Comparison of ENCODE assay signal across 8 cellular contexts in the genomic region with DNA sequence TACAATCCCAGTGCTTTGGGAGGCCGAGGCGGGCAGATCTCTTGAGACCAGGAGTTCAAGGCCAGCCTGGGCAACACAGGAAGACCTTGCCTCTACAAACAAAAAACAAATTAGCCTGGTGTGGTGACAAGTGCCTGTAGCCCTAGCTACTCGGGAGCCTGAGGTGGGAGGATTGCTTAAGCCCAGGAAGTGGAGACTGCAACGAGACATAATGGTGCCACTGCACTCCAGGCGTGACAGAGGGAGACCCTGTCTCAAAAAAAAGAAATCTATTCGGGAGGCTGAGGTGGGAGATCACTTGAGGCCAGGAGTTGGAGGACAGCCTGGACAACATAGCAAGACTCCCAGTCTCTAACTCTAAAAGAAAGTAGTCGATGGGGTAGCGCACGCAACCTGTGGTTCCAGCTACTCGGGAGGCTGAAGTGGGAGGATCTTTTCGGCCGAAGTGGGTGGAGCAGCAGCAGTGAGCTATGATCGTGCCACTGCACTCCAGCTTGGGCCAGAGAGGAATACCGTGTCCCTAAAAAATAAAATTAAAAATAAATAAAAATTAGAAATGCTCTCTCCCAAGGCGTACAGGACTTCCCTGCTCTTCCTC. TPM values are rescaled to one million over a fixed set of nuclear protein-coding genes. Genes with fewer than 3 reads are reported as not detected.
DNase-seq lines count a peak whose midpoint lies in the region; ATAC-seq and TF ChIP-seq lines count a peak whose summit lies in the region.

No MANE protein-coding gene starts in this region.

- intact Hi-C loops in upper lobe of right lung (cut with DNase I) = no loop called here

- H3K4me1 Mint-ChIP-seq in natural killer cell treated with Interleukin-12 subunit alpha and Interleukin-12 subunit beta and Interleukin-15 and Interleukin-18, amount 100 ng/mL, for 72 hours (ENCODE audit: low read depth in 2 of 2) = peaks cover 8 to 11% of the 10 kb centered on the region in 2 donors

- no peaks in the 10 kb centered on the region for H3K9me2 ChIP-seq in SU-DHL-6 (replicated peaks; ENCODE audit: insufficient read depth, low read length)

- H3K4me3 ChIP-seq in SU-DHL-6 (ENCODE audit: insufficient read depth, low read length, poor library complexity, severe bottlenecking) (peak overlapping the region; percentile 48), upper lobe of right lung (peak overlapping the region; percentile 85)

- TF ChIP-seq CTCF in SU-DHL-6 (IDR thresholded peaks at IDR 0.05; ENCODE audit: insufficient read depth, low read length, poor library complexity, severe bottlenecking) (no peak), upper lobe of right lung (IDR thresholded peaks at IDR 0.05) (no peak)

- H3K36me3 Mint-ChIP-seq in natural killer cell treated with Interleukin-12 subunit alpha and Interleukin-12 subunit beta and Interleukin-15 and Interleukin-18, amount 100 ng/mL, for 72 hours = no peaks in the 10 kb centered on the region

- H3K4me2 ChIP-seq in SU-DHL-6 (ENCODE audit: low read depth, low read length, poor library complexity, severe bottlenecking) = peak overlapping the region; percentile 67

- H3K27ac ChIP-seq in SU-DHL-6 (ENCODE audit: low read depth, low read length) (no peak overlapping the region), epithelial cell of prostate (peak overlapping the region; percentile 13), upper lobe of right lung (peak overlapping the region; percentile 89)

- peak overlapping the region; percentile 60; the same call in 1 of the 2 replicates for H3K9ac ChIP-seq in SU-DHL-6 (ENCODE audit: low read length)

- H3K27ac Mint-ChIP-seq in natural killer cell treated with Interleukin-12 subunit alpha and Interleukin-12 subunit beta and Interleukin-15 and Interleukin-18, amount 100 ng/mL, for 72 hours = peak overlapping the region; percentile 48 to 81

- H3K27me3 ChIP-seq in SU-DHL-6 (ENCODE audit: low read length) = no peaks in the 10 kb centered on the region
- no peaks in the 10 kb centered on the region for H3K27me3 ChIP-seq in upper lobe of right lung

- no peaks in the 10 kb centered on the region for H3K9me3 Mint-ChIP-seq in natural killer cell treated with Interleukin-12 subunit alpha and Interleukin-12 subunit beta and Interleukin-15 and Interleukin-18, amount 100 ng/mL, for 72 hours

- no peaks in the 10 kb centered on the region for H3F3A ChIP-seq in SU-DHL-6 (ENCODE audit: insufficient read depth)

- H3K27me3 Mint-ChIP-seq in natural killer cell treated with Interleukin-12 subunit alpha and Interleukin-12 subunit beta and Interleukin-15 and Interleukin-18, amount 100 ng/mL, for 72 hours = peaks cover 7 to 9% of the 10 kb centered on the region in 2 donors

- H3K36me3 ChIP-seq in SU-DHL-6 (ENCODE audit: low read length) (no peaks in the 10 kb centered on the region), upper lobe of right lung (peaks cover 4% of the 10 kb centered on the region)

- H2AFZ ChIP-seq in SU-DHL-6 (ENCODE audit: low read depth, low read length, severe bottlenecking) = peak overlapping the region; percentile 97

- H4K20me1 ChIP-seq in SU-DHL-6 (ENCODE audit: low read depth, low read length) = no peaks in the 10 kb centered on the region

- H3K4me3 Mint-ChIP-seq in natural killer cell treated with Interleukin-12 subunit alpha and Interleukin-12 subunit beta and Interleukin-15 and Interleukin-18, amount 100 ng/mL, for 72 hours = peak overlapping the region; percentile 86

- H3K9me3 ChIP-seq in SU-DHL-6 (ENCODE audit: insufficient read depth, low read length) (no peaks in the 10 kb centered on the region), upper lobe of right lung (no peaks in the 10 kb centered on the region)

- DNase-seq in NOMO-1 (lab: John Stamatoyannopoulos, UW; ENCODE audit: unreplicated experiment in 2 of 2) (peak; percentile 68 to 71), NOMO-1 treated with dmso at 0.1 percent for 144 hours (lab: John Stamatoyannopoulos, UW; ENCODE audit: unreplicated experiment) (no peak), epithelial cell of prostate (ENCODE audit: low read depth, low spot score) (no peak), upper lobe of right lung (peak; percentile 67), NCI-H2107 (lab: John Stamatoyannopoulos, UW) (no peak)
- DNase-seq in natural killer cell treated with Interleukin-12 subunit alpha and Interleukin-12 subunit beta and Interleukin-15 and Interleukin-18, amount 100 ng/mL, for 72 hours (ENCODE audit: low spot score) = no peak

- no peaks in the 10 kb centered on the region for H3K79me2 ChIP-seq in SU-DHL-6 (ENCODE audit: insufficient read depth, low read length)

- H3K4me1 ChIP-seq in upper lobe of right lung = peaks cover 4% of the 10 kb centered on the region

- ATAC-seq in HG03378 (IDR thresholded peaks at IDR 0.05; ENCODE audit: unreplicated experiment) (peak; percentile 5), upper lobe of right lung (peak; percentile 74)
- ATAC-seq in natural killer cell treated with Interleukin-12 subunit alpha and Interleukin-12 subunit beta and Interleukin-15 and Interleukin-18, amount 100 ng/mL, for 72 hours = peak; percentile 22 to 29

RNA-seq across cellular contexts. Expression of a gene that starts 0.8 kb away (rescaled TPM):
- total RNA-seq in natural killer cell treated with Interleukin-12 subunit alpha and Interleukin-12 subunit beta and Interleukin-15 and Interleukin-18, amount 100 ng/mL, for 72 hours = 1 to 10 TPM; 1.6 to 1.7 TPM
- 4.5 TPM for total RNA-seq in upper lobe of right lung

RNA-seq across cellular contexts. Expression of a gene that starts 48.9 kb away (rescaled TPM):
- total RNA-seq in natural killer cell treated with Interleukin-12 subunit alpha and Interleukin-12 subunit beta and Interleukin-15 and Interleukin-18, amount 100 ng/mL, for 72 hours = 10 to 100 TPM; 29.1 to 36.7 TPM
- total RNA-seq in upper lobe of right lung = 36.5 TPM

Comparison
In these comparisons a context has a peak if more than half of its experiments do, and no peak if none do; other contexts are left out.
1. DNase-seq: peak in NOMO-1 (2 of 2) and upper lobe of right lung (single experiment); none in NOMO-1 treated with dmso at 0.1 percent for 144 hours (single experiment), epithelial cell of prostate (single experiment), natural killer cell treated with Interleukin-12 subunit alpha and Interleukin-12 subunit beta and Interleukin-15 and Interleukin-18, amount 100 ng/mL, for 72 hours (single experiment) and NCI-H2107 (single experiment).
2. ATAC-seq: peak in every context shown above with its lines; median percentile 74 in upper lobe of right lung; 26 in natural killer cell treated with Interleukin-12 subunit alpha and Interleukin-12 subunit beta and Interleukin-15 and Interleukin-18, amount 100 ng/mL, for 72 hours; 5 in HG03378.